ENCODE assay signal across 1 cellular context in the genomic region with DNA sequence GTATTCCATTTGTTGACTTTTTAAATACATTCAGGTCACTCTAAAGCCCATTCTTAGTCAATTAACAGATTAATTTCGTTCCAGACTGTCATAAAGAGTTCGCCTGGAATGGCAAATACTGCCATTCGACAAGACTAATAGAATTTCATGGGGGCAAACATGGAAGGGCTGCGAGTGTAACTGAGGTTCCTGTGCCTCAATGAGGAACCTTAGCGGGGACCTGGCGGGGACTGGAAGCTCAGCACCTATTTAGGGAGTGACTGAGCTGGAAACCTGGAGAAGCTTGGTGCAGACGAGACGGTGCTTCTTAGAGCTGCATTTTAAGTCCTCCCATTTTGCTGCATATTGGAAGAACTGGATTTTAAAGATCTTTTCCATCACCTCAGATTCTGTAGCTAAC.
TF ChIP-seq lines count a peak whose summit lies in the region.

No MANE protein-coding gene starts in this region.

TF ChIP-seq in H1, 55 proteins besides CTCF, POLR2A, EP300 and RAD21:
- TF ChIP-seq POLR2AphosphoS5 (IDR thresholded peaks at IDR 0.05; ENCODE audit: low read depth, low read length) (0 out of 2 replicates have a peak, but pooled peaks have one; percentile 25), SP4 (IDR thresholded peaks at IDR 0.05; ENCODE audit: low read length) (0 out of 2 replicates have a peak, but pooled peaks have one; percentile 9), RFX5 (IDR thresholded peaks at IDR 0.05; ENCODE audit: borderline replicate concordance, low read depth, low read length) (no peak), E2F6 (IDR thresholded peaks at IDR 0.05) (no peak)
TF ChIP-seq in H1: peak in this region for 2.
